Comparison of ENCODE assay signal across 17 cellular contexts in genomic region chr6:102075539-102075938, GRCh38.
"Had no signal": no experiment of that assay in that cellular context is flagged by ENCODE, and none has a peak within 500 bp of the region (broad histone marks: within the 10 kb centered on the region; RNA-seq: fewer than 3 reads in every experiment).

No MANE protein-coding gene starts in this region.

- H3K4me3 ChIP-seq: left lung, prostate gland, sigmoid colon, transverse colon had no signal

- H3K27ac ChIP-seq: left lung, prostate gland, sigmoid colon, transverse colon had no signal

- ATAC-seq: activated CD8-positive, alpha-beta T cell treated with anti-CD3 and anti-CD28 coated beads, Interleukin-2, amount 10 ng/mL, durations not matched to agents 7 days and 5 days; activated naive CD8-positive, alpha-beta T cell treated with anti-CD3 and anti-CD28 coated beads, Interleukin-2, amount 50 U/mL, for 24 hours; left lung; stimulated activated naive B cell treated with anti-CD40 and anti-IgM and Interleukin-4, amounts not matched to agents 10 μg/mL and 1 μg/mL and 100 μg/mL, for 72 hours; T-cell had no signal

- H3K4me1 ChIP-seq: left lung, prostate gland, sigmoid colon, transverse colon had no signal

- H3K27me3 ChIP-seq: left lung, sigmoid colon, transverse colon had no signal

- DNase-seq: activated CD4-positive, alpha-beta T cell treated with anti-CD3 and anti-CD28 coated beads for 48 hours; activated CD8-positive, alpha-beta memory T cell treated with anti-CD3 and anti-CD28 coated beads, Interleukin-2, amount 50 U/mL, for 48 hours; activated CD8-positive, alpha-beta T cell treated with anti-CD3 and anti-CD28 coated beads, Interleukin-2, amount 10 ng/mL, durations not matched to agents 7 days and 5 days; activated naive CD4-positive, alpha-beta T cell; activated naive CD8-positive, alpha-beta T cell treated with anti-CD3 and anti-CD28 coated beads, Interleukin-2, amount 50 U/mL, for 24 hours; dermis blood vessel endothelial cell; mesendoderm; nephron progenitor cell; sigmoid colon; stimulated activated CD4-positive, alpha-beta T cell treated with anti-CD3 and anti-CD28 coated beads, Interleukin-2, amount 100 ng/mL, for 24 hours; stimulated activated naive B cell treated with anti-CD40 and anti-IgM and Interleukin-4, amounts not matched to agents 10 μg/mL and 1 μg/mL and 100 μg/mL, for 72 hours; substantia nigra; T-cell; T1000; transverse colon had no signal

- H3K9me3 ChIP-seq: prostate gland, sigmoid colon, transverse colon had no signal

- H3K36me3 ChIP-seq: left lung, prostate gland, sigmoid colon, transverse colon had no signal
